8 cellular contexts compared by ENCODE assay signal in genomic region chr6:14706378-14706929, GRCh38.
DNase-seq lines count a peak whose midpoint lies in the region; ATAC-seq lines count a peak whose summit lies in the region.

No MANE protein-coding gene starts in this region.

- H3K9ac ChIP-seq in adipocyte (ENCODE audit: low read length), result peak overlapping the region; percentile 78

- H3K4me1 ChIP-seq in adipocyte (ENCODE audit: control insufficient read depth, insufficient read depth, low read length), result peaks cover 72% of the 10 kb centered on the region

- H3K4me3 ChIP-seq in adipocyte (ENCODE audit: low read length) (peak overlapping the region; percentile 61), H7 (ENCODE audit: insufficient read depth, low read depth, low read length) (no peak overlapping the region)

- no peaks in the 10 kb centered on the region for H3K9me3 ChIP-seq in adipocyte (ENCODE audit: control insufficient read depth, low read length)

- peak; percentile 55 for DNase-seq in NCI-H1105 treated with DMSO at 0.1 percent for 48 hours (lab: John Stamatoyannopoulos, UW)
- DNase-seq in NCI-H1105 (lab: John Stamatoyannopoulos, UW), result no peak
- peak; percentile 94 for DNase-seq in adipocyte (ENCODE audit: low read depth)
- peak; percentile 80 for DNase-seq in left kidney (ENCODE audit: low read depth, low spot score)
- peak; percentile 71 to 88 for DNase-seq in stimulated activated CD8-positive, alpha-beta memory T cell treated with anti-CD3 and anti-CD28 coated beads, Interleukin-15, amount 100 ng/mL, for 48 hours (ENCODE audit: low read depth in 2 of 2)
- no peak for DNase-seq in NCI-H1694 treated with DMSO at 0.1 percent for 48 hours (lab: John Stamatoyannopoulos, UW)
- DNase-seq in H7, result no peak

- no peaks in the 10 kb centered on the region for H3K27me3 ChIP-seq in adipocyte (replicated peaks; ENCODE audit: control insufficient read depth, insufficient read depth, low read length)
- no peaks in the 10 kb centered on the region for H3K27me3 ChIP-seq in H7 (ENCODE audit: control insufficient read depth, insufficient read depth, low read length)

- no peak for ATAC-seq in GM18861 (IDR thresholded peaks at IDR 0.05; ENCODE audit: unreplicated experiment)

- H3K36me3 ChIP-seq in adipocyte (ENCODE audit: control insufficient read depth, insufficient read depth, low read length, severe bottlenecking) (no peaks in the 10 kb centered on the region), H7 (replicated peaks; ENCODE audit: control insufficient read depth, insufficient read depth, low read length) (no peaks in the 10 kb centered on the region)

Comparison
In these comparisons a context has a peak if more than half of its experiments do, and no peak if none do; other contexts are left out.
1. DNase-seq: peak in NCI-H1105 treated with DMSO at 0.1 percent for 48 hours (single experiment), adipocyte (single experiment), left kidney (single experiment) and stimulated activated CD8-positive, alpha-beta memory T cell treated with anti-CD3 and anti-CD28 coated beads, Interleukin-15, amount 100 ng/mL, for 48 hours (2 of 2); none in NCI-H1105 (single experiment), NCI-H1694 treated with DMSO at 0.1 percent for 48 hours (single experiment) and H7 (single experiment).